ENCODE assay signal across 35 cellular contexts in the genomic region with DNA sequence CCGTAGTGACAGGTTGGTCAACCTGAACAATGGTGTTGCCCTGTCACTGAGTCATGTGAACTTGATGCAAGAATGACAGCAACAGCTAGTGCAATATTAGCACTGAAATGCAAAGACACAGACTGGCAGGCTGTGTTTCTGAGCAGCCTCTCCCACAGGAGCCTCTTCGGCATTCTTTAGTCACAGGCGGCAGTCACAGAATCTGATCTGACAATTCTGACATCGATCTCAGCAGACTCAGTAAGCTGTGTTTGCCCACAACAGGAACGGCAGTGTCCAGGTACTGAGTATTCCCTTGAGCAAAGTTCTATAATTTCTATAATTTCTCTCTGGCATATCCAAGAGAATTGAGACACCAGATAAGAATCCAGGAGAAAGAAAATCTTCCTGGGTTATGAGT.
DNase-seq lines count a peak whose midpoint lies in the region; FAIRE-seq and TF ChIP-seq lines count a peak whose summit lies in the region.
"Had no signal": no experiment of that assay in that cellular context is flagged by ENCODE, and none has a peak within 500 bp of the region (broad histone marks: within the 10 kb centered on the region; RNA-seq: fewer than 3 reads in every experiment).

No MANE protein-coding gene starts in this region.

- TF ChIP-seq CTCF in H1 (IDR thresholded peaks at IDR 0.05; ENCODE audit: control extremely low read depth in 1 of 3, insufficient read depth in 1 of 3, low read depth in 1 of 3, low read length in 3 of 3), result no peak
- no peak for TF ChIP-seq CTCF in neural cell (IDR thresholded peaks at IDR 0.05; ENCODE audit: poor library complexity, severe bottlenecking)
- no peak for TF ChIP-seq CTCF in H9 (conservative IDR thresholded peaks at IDR 0.05)

- H3K4me2 ChIP-seq in H1 (ENCODE audit: insufficient read depth in 1 of 2, low read depth in 2 of 2, low read length in 2 of 2), result no peak overlapping the region
- H3K4me2 ChIP-seq in neural cell (ENCODE audit: low read length), result no peak overlapping the region
- no peak overlapping the region for H3K4me2 ChIP-seq in H9 (ENCODE audit: insufficient read depth, insufficient read length, low read length)
- H3K4me2 ChIP-seq: A549; BLaER1; BLaER1 treated with 17β-estradiol and CSF1 and Interleukin-3, amounts not matched to agents 10 nM and 100 nM had no signal

- no peaks in the 10 kb centered on the region for H3K4me1 ChIP-seq in H1 (replicated peaks in 1 of 4; ENCODE audit: control insufficient read depth in 3 of 4, insufficient read depth in 4 of 4, low read length in 3 of 4)
- H3K4me1 ChIP-seq in H9 (ENCODE audit: insufficient read depth, low read length), result no peaks in the 10 kb centered on the region
- H3K4me1 ChIP-seq: A549; BE2C; BLaER1; BLaER1 treated with 17β-estradiol and CSF1 and Interleukin-3, amounts not matched to agents 10 nM and 100 nM; Caco-2 had no signal

- H2BK12ac ChIP-seq in H1 (ENCODE audit: low read depth, low read length) (no peak overlapping the region; the same call in 1 of the 2 replicates), H9 (ENCODE audit: insufficient read length, low read depth, low read length) (no peak overlapping the region)

- H3K9ac ChIP-seq in H1 (replicated peaks in 1 of 4; ENCODE audit: extremely low read depth in 1 of 4, low read depth in 3 of 4, low read length in 3 of 4), result no peak overlapping the region
- H3K9ac ChIP-seq in neural cell (ENCODE audit: low read length), result no peak overlapping the region
- no peak overlapping the region for H3K9ac ChIP-seq in H9 (ENCODE audit: extremely low read depth, insufficient read length, low read length)
- H3K9ac ChIP-seq: BLaER1; BLaER1 treated with 17β-estradiol and CSF1 and Interleukin-3, amounts not matched to agents 10 nM and 100 nM had no signal

- H3K18ac ChIP-seq in H1 (ENCODE audit: extremely low read depth, low read length) (no peak overlapping the region), H9 (ENCODE audit: insufficient read length, low read depth, low read length) (no peak overlapping the region)

- H3K36me3 Mint-ChIP-seq in H9 (ENCODE audit: insufficient read depth in 1 of 3, low read depth in 3 of 3), result no peaks in the 10 kb centered on the region
- H3K36me3 Mint-ChIP-seq: CD14-positive monocyte; CD4-positive, alpha-beta memory T cell; CD4-positive, CD25-positive, alpha-beta regulatory T cell; CD8-positive, alpha-beta memory T cell; CD8-positive, alpha-beta T cell had no signal

- no peak overlapping the region for H4K91ac ChIP-seq in H1 (replicated peaks; ENCODE audit: insufficient read length, low read length)
- H4K91ac ChIP-seq in H9 (ENCODE audit: insufficient read length, low read depth, low read length), result no peak overlapping the region

- H3K79me2 ChIP-seq in H1 (ENCODE audit: control insufficient read depth in 1 of 2, insufficient read depth in 2 of 2, low read length in 2 of 2), result no peaks in the 10 kb centered on the region
- H3K79me2 ChIP-seq in neural cell (replicated peaks; ENCODE audit: insufficient read depth, low read length), result no peaks in the 10 kb centered on the region
- no peaks in the 10 kb centered on the region for H3K79me2 ChIP-seq in H9 (ENCODE audit: insufficient read depth, low read length)

- DNase-seq in H1 (ENCODE audit: low read depth in 1 of 2, low spot score in 2 of 2), result no peak
- DNase-seq in urothelium cell line (ENCODE audit: low spot score), result no peak
- DNase-seq in NCI-H526 (lab: John Stamatoyannopoulos, UW), result no peak
- no peak for DNase-seq in H9
- no peak for DNase-seq in HuH-7.5 (ENCODE audit: low spot score)
- DNase-seq: 8988T; ACHN; AML-193; BE2C; C1 segment of cervical spinal cord; Caco-2; Calu3; CD4-positive, alpha-beta memory T cell; CD4-positive, alpha-beta T cell; CD4-positive, CD25-positive, alpha-beta regulatory T cell; CD8-positive, alpha-beta memory T cell; CD8-positive, alpha-beta T cell; COR-L47; DMS 273 treated with DMSO at 0.1 percent for 48 hours; DMS153; DMS53; DMS79; DMS79 treated with DMSO at 0.1 percent for 48 hours; DND-41; EL had no signal

- WGBS in H1 (ENCODE audit: extremely low coverage in 1 of 2, insufficient coverage in 1 of 2, insufficient read length in 1 of 2, insufficient replicate concordance in 2 of 2, low coverage in 1 of 2, low lambda C conversion rate in 2 of 2, missing lambda C conversion rate in 1 of 2), 2 experiments, result 77% methylated on average over 5 of the region's 5 CpGs; no CpG with 5 or more reads in 1 of the 2 experiments
- WGBS in H9 (ENCODE audit: extremely low coverage, insufficient read length, low lambda C conversion rate), result no CpG with 5 or more reads among the region's 5 CpGs

- no peak for TF ChIP-seq RAD21 in H1 (IDR thresholded peaks at IDR 0.05 in 1 of 2, conservative IDR thresholded peaks at IDR 0.05 in 1 of 2; ENCODE audit: low read depth in 2 of 2, low read length in 2 of 2)
- TF ChIP-seq RAD21 in neural cell (conservative IDR thresholded peaks at IDR 0.05), result peak; percentile 24

- H2BK120ac ChIP-seq in H1 (replicated peaks; ENCODE audit: low read depth, low read length), result no peak overlapping the region
- H2BK120ac ChIP-seq in H9 (ENCODE audit: low read depth, low read length, poor library complexity, severe bottlenecking), result no peak overlapping the region

- no peaks in the 10 kb centered on the region for H3K9me3 ChIP-seq in H1 (ENCODE audit: insufficient read depth in 2 of 2, low read depth in 1 of 2, low read length in 1 of 2)
- no peaks in the 10 kb centered on the region for H3K9me3 ChIP-seq in neural cell (ENCODE audit: low read length)
- no peaks in the 10 kb centered on the region for H3K9me3 ChIP-seq in H9 (ENCODE audit: control insufficient read depth, low read depth, low read length)
- H3K9me3 ChIP-seq: A549; BE2C; BLaER1; BLaER1 treated with 17β-estradiol and CSF1 and Interleukin-3, amounts not matched to agents 10 nM and 100 nM; Caco-2 had no signal

- no peak for TF ChIP-seq EP300 in H1 (IDR thresholded peaks at IDR 0.05; ENCODE audit: borderline replicate concordance in 1 of 2, low read depth in 2 of 2, low read length in 2 of 2)
- TF ChIP-seq EP300 in neural cell (conservative IDR thresholded peaks at IDR 0.05; ENCODE audit: poor library complexity, severe bottlenecking), result peak; percentile 79

- H2BK15ac ChIP-seq in H1 (ENCODE audit: low read length), result no peak overlapping the region
- H2BK15ac ChIP-seq in H9 (ENCODE audit: low read depth, low read length), result no peak overlapping the region

- H3K36me3 ChIP-seq in H1 (ENCODE audit: control insufficient read depth in 2 of 4, insufficient read depth in 4 of 4, low read length in 3 of 4), result no peaks in the 10 kb centered on the region
- H3K36me3 ChIP-seq in neural cell (ENCODE audit: insufficient read depth, low read length), result no peaks in the 10 kb centered on the region
- H3K36me3 ChIP-seq: BE2C; BLaER1; BLaER1 treated with 17β-estradiol and CSF1 and Interleukin-3, amounts not matched to agents 10 nM and 100 nM had no signal

- no peaks in the 10 kb centered on the region for H3K79me1 ChIP-seq in H1 (ENCODE audit: low read depth, low read length)
- H3K79me1 ChIP-seq in H9 (ENCODE audit: insufficient read depth, low read depth, low read length, poor library complexity, severe bottlenecking), result no peaks in the 10 kb centered on the region

- no peaks in the 10 kb centered on the region for H3F3A ChIP-seq in neural cell (ENCODE audit: insufficient read depth, low read length, poor library complexity, severe bottlenecking)

- no peaks in the 10 kb centered on the region for H3K27me3 Mint-ChIP-seq in H9 (ENCODE audit: low read depth)
- H3K27me3 Mint-ChIP-seq: B cell; CD4-positive, CD25-positive, alpha-beta regulatory T cell; CD8-positive, alpha-beta memory T cell had no signal

- POLR2A ChIA-PET in H1 (lab: Charles Lee; ENCODE audit: partially characterized antibody), result no interaction called here

- H3K14ac ChIP-seq in H1 (ENCODE audit: insufficient read length) (no peak overlapping the region), H9 (ENCODE audit: insufficient read depth, low read length) (no peak overlapping the region; the same call in 1 of the 2 replicates)

- H3K27ac ChIP-seq in H1 (ENCODE audit: low read depth, low read length), result no peak overlapping the region
- peak overlapping the region; percentile 32 for H3K27ac ChIP-seq in neural cell (ENCODE audit: low read length)
- H3K27ac ChIP-seq in H9 (ENCODE audit: insufficient read length, low read depth, low read length), result no peak overlapping the region
- H3K27ac ChIP-seq: 22Rv1; A549; BLaER1; BLaER1 treated with 17β-estradiol and CSF1 and Interleukin-3, amounts not matched to agents 10 nM and 100 nM; C4-2B had no signal

- H3K9me2 ChIP-seq in neural cell (ENCODE audit: insufficient read depth, low read length), result no peaks in the 10 kb centered on the region

- H2AFZ ChIP-seq in H1 (ENCODE audit: low read length) (0 out of 2 replicates have a peak overlapping the region, but pooled peaks have one; percentile 58), neural cell (ENCODE audit: low read depth, low read length) (no peak overlapping the region), H9 (ENCODE audit: low read length) (no peak overlapping the region)

- H2BK5ac ChIP-seq in H1 (ENCODE audit: low read depth, low read length) (no peak overlapping the region), H9 (ENCODE audit: insufficient read length, low read length) (no peak overlapping the region)

- H3K23me2 ChIP-seq in H1 (ENCODE audit: low read depth, low read length), result no peaks in the 10 kb centered on the region
- H3K23me2 ChIP-seq in H9 (ENCODE audit: insufficient read length, low read depth, low read length, poor library complexity, severe bottlenecking), result no peaks in the 10 kb centered on the region

- H3K27ac Mint-ChIP-seq in H9, result no peak overlapping the region
- H3K27ac Mint-ChIP-seq: B cell; CD14-positive monocyte; CD4-positive, alpha-beta memory T cell; CD4-positive, alpha-beta T cell; CD4-positive, CD25-positive, alpha-beta regulatory T cell; CD8-positive, alpha-beta memory T cell; CD8-positive, alpha-beta T cell had no signal

- H3K23ac ChIP-seq in H1 (ENCODE audit: insufficient read length) (no peak overlapping the region), H9 (ENCODE audit: insufficient read length, low read depth, low read length) (no peak overlapping the region)

- H3K4me3 ChIP-seq in H1 (ENCODE audit: extremely low read depth in 1 of 4, insufficient read depth in 2 of 4, low read depth in 3 of 4, low read length in 4 of 4) (no peak overlapping the region), neural cell (ENCODE audit: low read length) (peak overlapping the region; percentile 13)
- H3K4me3 ChIP-seq: A549; BLaER1; BLaER1 treated with 17β-estradiol and CSF1 and Interleukin-3, amounts not matched to agents 10 nM and 100 nM had no signal

- H2BK20ac ChIP-seq in H1 (ENCODE audit: low read length) (no peak overlapping the region), H9 (ENCODE audit: low read depth, low read length, poor library complexity, severe bottlenecking) (no peak overlapping the region)

- H3K27me3 ChIP-seq in H1 (replicated peaks in 1 of 4; ENCODE audit: control insufficient read depth in 3 of 4, extremely low read depth in 1 of 4, insufficient read depth in 3 of 4, low read length in 3 of 4), result no peaks in the 10 kb centered on the region
- H3K27me3 ChIP-seq in neural cell (ENCODE audit: insufficient read depth, low read depth, low read length), result no peaks in the 10 kb centered on the region
- H3K27me3 ChIP-seq in H9 (ENCODE audit: insufficient read depth, low read length), result no peaks in the 10 kb centered on the region
- H3K27me3 ChIP-seq: BE2C; BLaER1; BLaER1 treated with 17β-estradiol and CSF1 and Interleukin-3, amounts not matched to agents 10 nM and 100 nM had no signal

- H4K20me1 ChIP-seq in H1 (replicated peaks in 1 of 2; ENCODE audit: control insufficient read depth in 1 of 2, insufficient read depth in 2 of 2, low read length in 2 of 2), result no peaks in the 10 kb centered on the region
- no peaks in the 10 kb centered on the region for H4K20me1 ChIP-seq in neural cell (ENCODE audit: insufficient read depth)
- H4K20me1 ChIP-seq in H9 (ENCODE audit: control insufficient read depth, insufficient read depth, insufficient read length), result no peaks in the 10 kb centered on the region
- H4K20me1 ChIP-seq: BLaER1; BLaER1 treated with 17β-estradiol and CSF1 and Interleukin-3, amounts not matched to agents 10 nM and 100 nM had no signal

- H3K4me3 Mint-ChIP-seq in H9, result no peak overlapping the region
- H3K4me3 Mint-ChIP-seq: B cell; CD14-positive monocyte; CD4-positive, alpha-beta memory T cell; CD4-positive, alpha-beta T cell; CD4-positive, CD25-positive, alpha-beta regulatory T cell; CD8-positive, alpha-beta memory T cell; CD8-positive, alpha-beta T cell had no signal

- TF ChIP-seq POLR2A in H1 (IDR thresholded peaks at IDR 0.05; ENCODE audit: control extremely low read depth in 1 of 2, low read depth in 2 of 2, low read length in 2 of 2), result no peak

- H3T11ph ChIP-seq in H9 (ENCODE audit: low read length), result no peak overlapping the region

- FAIRE-seq in H1 (lab: Jason Lieb, UNC), result no peak
- peak; percentile 20 for FAIRE-seq in urothelium cell line (lab: Jason Lieb, UNC)
- FAIRE-seq: A204.1, A549, D721Med had no signal

- H3K4ac ChIP-seq in H1 (replicated peaks; ENCODE audit: insufficient read length, low read depth, low read length) (no peak overlapping the region), H9 (ENCODE audit: low read depth, low read length) (no peak overlapping the region)

- no peak overlapping the region for H4K5ac ChIP-seq in H1 (ENCODE audit: insufficient read length, low read depth, low read length)
- no peak overlapping the region for H4K5ac ChIP-seq in H9 (ENCODE audit: insufficient read length, low read depth, low read length)

- H3K56ac ChIP-seq in H1 (replicated peaks; ENCODE audit: insufficient read length, low read depth, low read length) (no peak overlapping the region), H9 (ENCODE audit: insufficient read length, low read depth, low read length) (no peak overlapping the region)

- H2AK5ac ChIP-seq in H1 (ENCODE audit: low read depth, low read length) (no peak overlapping the region), H9 (ENCODE audit: insufficient read length, low read length) (no peak overlapping the region)

- CTCF ChIA-PET in H1 (lab: Charles Lee; ENCODE audit: partially characterized antibody), result no interaction called here

- H4K8ac ChIP-seq in H1 (ENCODE audit: extremely low read depth, insufficient read depth, low read length) (no peak overlapping the region), H9 (replicated peaks; ENCODE audit: insufficient read length, low read depth, low read length) (no peak overlapping the region)

- no peaks in the 10 kb centered on the region for H3K9me3 Mint-ChIP-seq in H9
- H3K9me3 Mint-ChIP-seq: CD4-positive, alpha-beta T cell; CD8-positive, alpha-beta memory T cell had no signal

- H3K4me1 Mint-ChIP-seq in H9, result peaks cover 0 to 4% of the 10 kb centered on the region in 2 experiments; a peak in 2 of 4 replicates
- H3K4me1 Mint-ChIP-seq: B cell; CD4-positive, alpha-beta memory T cell; CD4-positive, CD25-positive, alpha-beta regulatory T cell; CD8-positive, alpha-beta memory T cell had no signal
